In the genomic region with DNA sequence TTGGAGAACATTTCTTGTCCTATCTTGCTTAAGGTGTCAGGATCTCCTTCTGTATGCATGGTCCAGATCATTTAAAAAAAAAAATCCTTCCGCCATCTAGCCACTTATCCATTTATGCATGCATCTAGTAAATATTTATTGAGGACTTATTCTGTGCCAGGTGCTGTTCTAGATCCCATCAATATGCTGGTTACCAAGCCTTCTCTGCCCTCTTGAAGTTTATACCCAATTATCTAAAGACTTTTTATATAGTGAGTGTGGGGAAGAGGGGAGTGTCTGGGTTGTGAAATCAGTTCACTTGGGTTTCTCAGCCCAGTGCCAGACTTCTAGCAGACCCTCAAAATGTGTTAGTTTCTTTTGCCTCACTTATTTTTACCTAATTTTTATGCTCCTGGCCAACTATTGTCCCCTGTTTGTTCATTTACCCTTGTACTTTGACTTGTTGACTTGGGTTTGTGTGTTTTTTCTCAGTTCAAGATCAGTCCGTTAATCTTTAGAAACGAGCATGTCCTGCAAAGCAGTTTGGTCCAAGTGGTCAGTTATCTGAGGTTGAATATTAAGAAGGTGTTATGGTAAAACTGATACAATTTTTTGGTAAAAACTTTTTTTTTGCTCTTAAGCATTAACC, we compare ENCODE assay signal across 16 cellular contexts.
A peak's percentile ranks its signal among the peaks of the same experiment; 100 is the strongest.
DNase-seq lines count a peak whose midpoint lies in the region; ATAC-seq and TF ChIP-seq lines count a peak whose summit lies in the region.
"Had no signal": no experiment of that assay in that cellular context is flagged by ENCODE, and none has a peak within 500 bp of the region (broad histone marks: within the 10 kb centered on the region; RNA-seq: fewer than 3 reads in every experiment).

No MANE protein-coding gene starts in this region.

- WGBS in mammary epithelial cell (ENCODE audit: low coverage, missing lambda C conversion rate), result 97% methylated on average over 3 of the region's 3 CpGs
- 82 to 94% (median 85%) methylated on average over 3 of the region's 3 CpGs for WGBS in psoas muscle, 3 donors

- H3K36me3 ChIP-seq in mammary epithelial cell (ENCODE audit: insufficient read depth, low read length) (no peaks in the 10 kb centered on the region), colonic mucosa (no peaks in the 10 kb centered on the region), psoas muscle (ENCODE audit: insufficient read depth in 1 of 2, low read depth in 1 of 2) (no peaks in the 10 kb centered on the region)
- no peaks in the 10 kb centered on the region for H3K36me3 ChIP-seq in CD4-positive, alpha-beta memory T cell (ENCODE audit: insufficient read depth, low read length)

- in situ Hi-C loops in mammary epithelial cell (cut with MboI; ENCODE audit: low sequenced_read_pairs in 2 of 2), result no loop called here

- H3K27ac Mint-ChIP-seq in MCF 10A (ENCODE audit: low read depth, unreplicated experiment), result peak overlapping the region; percentile 61
- H3K27ac Mint-ChIP-seq in immature natural killer cell, result peak overlapping the region in 5 of 6 donors; percentile 2 to 94 (median 76)
- peak overlapping the region; percentile 63 to 78 for H3K27ac Mint-ChIP-seq in natural killer cell
- peak overlapping the region in 3 of 7 donors; percentile 5 to 20 (median 8) for H3K27ac Mint-ChIP-seq in CD4-positive, alpha-beta memory T cell

- CTCF ChIA-PET in MCF 10A (lab: Yijun Ruan, JAX), result no interaction called here
- CTCF ChIA-PET in mammary epithelial cell (lab: Charles Lee; ENCODE audit: low non-redundant PET), result no interaction called here
- CTCF ChIA-PET in CD4-positive, alpha-beta memory T cell (lab: Charles Lee; ENCODE audit: partially characterized antibody), result no interaction called here

- intact Hi-C loops in MCF 10A (cut with micrococcal nuclease), result no loop called here
- intact Hi-C loops in mammary epithelial cell (cut with micrococcal nuclease), result no loop called here
- intact Hi-C loops in natural killer cell (cut with micrococcal nuclease), result no loop called here
- intact Hi-C loops in colonic mucosa (cut with DNase I), result no loop called here
- intact Hi-C loops in CD4-positive, alpha-beta memory T cell (cut with micrococcal nuclease), result no loop called here
- intact Hi-C loops in psoas muscle (cut with DNase I), result no loop called here

- H3K27me3 Mint-ChIP-seq in MCF 10A (ENCODE audit: insufficient read depth, unreplicated experiment) (no peaks in the 10 kb centered on the region), immature natural killer cell (ENCODE audit: low read depth in 3 of 3) (peaks cover 0 to 7% (median 2%) of the 10 kb centered on the region in 3 donors), natural killer cell (ENCODE audit: low read depth in 2 of 2) (no peaks in the 10 kb centered on the region)
- no peaks in the 10 kb centered on the region for H3K27me3 Mint-ChIP-seq in CD4-positive, alpha-beta memory T cell
- H3K27me3 Mint-ChIP-seq: CD4-positive, alpha-beta T cell had no signal

- no peak overlapping the region for H3K4me2 ChIP-seq in mammary epithelial cell (ENCODE audit: insufficient read depth, low read depth, low read length)
- H3K4me2 ChIP-seq: A549 had no signal

- no peaks in the 10 kb centered on the region for H3K27me3 ChIP-seq in mammary epithelial cell (ENCODE audit: insufficient read depth, low read length)
- no peaks in the 10 kb centered on the region for H3K27me3 ChIP-seq in colonic mucosa
- no peaks in the 10 kb centered on the region for H3K27me3 ChIP-seq in CD4-positive, alpha-beta memory T cell (ENCODE audit: insufficient read depth, low read length)
- no peaks in the 10 kb centered on the region for H3K27me3 ChIP-seq in psoas muscle (ENCODE audit: insufficient read depth in 3 of 3, low read length in 2 of 3)

- ATAC-seq in natural killer cell (no peak), HG03039 (IDR thresholded peaks at IDR 0.05; ENCODE audit: unreplicated experiment) (no peak), psoas muscle (no peak)
- ATAC-seq: A549, Panc1 had no signal

- DNase-seq in MCF 10A (ENCODE audit: unreplicated experiment) (no peak), mammary epithelial cell (no peak), immature natural killer cell (no peak), natural killer cell (no peak), colonic mucosa (no peak), psoas muscle (no peak)
- DNase-seq in CD4-positive, alpha-beta memory T cell, result no peak
- DNase-seq: CD4-positive, alpha-beta T cell; Kasumi-1; NCI-H187 treated with DMSO at 0.1 percent for 48 hours; NCI-H2171; NCI-H774; Right ventricle myocardium superior had no signal

- H3K9ac ChIP-seq in mammary epithelial cell (ENCODE audit: insufficient read depth, low read length) (no peak overlapping the region), colonic mucosa (ENCODE audit: low read depth in 2 of 2, low read length in 2 of 2) (no peak overlapping the region)

- H3K4me1 ChIP-seq in mammary epithelial cell (ENCODE audit: insufficient read depth, low read length) (peaks cover 11% of the 10 kb centered on the region), colonic mucosa (no peaks in the 10 kb centered on the region), psoas muscle (no peaks in the 10 kb centered on the region)
- peaks cover 21% of the 10 kb centered on the region for H3K4me1 ChIP-seq in CD4-positive, alpha-beta memory T cell (ENCODE audit: insufficient read depth, low read length)
- H3K4me1 ChIP-seq: A549 had no signal

- H3K9me3 Mint-ChIP-seq in MCF 10A (ENCODE audit: unreplicated experiment), result no peaks in the 10 kb centered on the region
- no peaks in the 10 kb centered on the region for H3K9me3 Mint-ChIP-seq in immature natural killer cell
- H3K9me3 Mint-ChIP-seq in natural killer cell, result no peaks in the 10 kb centered on the region
- no peaks in the 10 kb centered on the region for H3K9me3 Mint-ChIP-seq in CD4-positive, alpha-beta memory T cell
- H3K9me3 Mint-ChIP-seq: CD4-positive, alpha-beta T cell had no signal

- dilution Hi-C loops in mammary epithelial cell (cut with HindIII; ENCODE audit: low sequenced_read_pairs), result no loop called here

- TF ChIP-seq CTCF in MCF 10A (IDR thresholded peaks at IDR 0.05; ENCODE audit: unreplicated experiment) (no peak), mammary epithelial cell (conservative IDR thresholded peaks at IDR 0.05 in 1 of 2, IDR thresholded peaks at IDR 0.05 in 1 of 2; ENCODE audit: extremely low read depth in 1 of 2, insufficient read depth in 1 of 2, low read depth in 1 of 2, low read length in 2 of 2) (no peak), natural killer cell (IDR thresholded peaks at IDR 0.05) (no peak), colonic mucosa (IDR thresholded peaks at IDR 0.05) (no peak), psoas muscle (IDR thresholded peaks at IDR 0.05) (no peak)

- H3K4me3 Mint-ChIP-seq in MCF 10A (ENCODE audit: unreplicated experiment) (no peak overlapping the region), immature natural killer cell (no peak overlapping the region), natural killer cell (no peak overlapping the region)
- no peak overlapping the region for H3K4me3 Mint-ChIP-seq in CD4-positive, alpha-beta memory T cell
- H3K4me3 Mint-ChIP-seq: CD4-positive, alpha-beta T cell had no signal

- H3K4me3 ChIP-seq in mammary epithelial cell (replicated peaks in 1 of 3; ENCODE audit: insufficient read depth in 1 of 3, low read depth in 2 of 3, low read length in 3 of 3) (no peak overlapping the region), colonic mucosa (no peak overlapping the region), psoas muscle (no peak overlapping the region)
- H3K4me3 ChIP-seq in CD4-positive, alpha-beta memory T cell (ENCODE audit: low read length in 2 of 2), result no peak overlapping the region
- H3K4me3 ChIP-seq: A549 had no signal

- no peak overlapping the region for H3K27ac ChIP-seq in mammary epithelial cell (ENCODE audit: insufficient read depth, low read depth, low read length)
- no peak overlapping the region for H3K27ac ChIP-seq in colonic mucosa
- no peak overlapping the region for H3K27ac ChIP-seq in CD4-positive, alpha-beta memory T cell (ENCODE audit: low read depth, low read length)
- H3K27ac ChIP-seq in psoas muscle, result no peak overlapping the region
- H3K27ac ChIP-seq: A549 had no signal

- no TSS peak for BruUV-seq in MCF 10A (replicated peaks; lab: Mats Ljungman, UMichigan)
- BruUV-seq in mammary epithelial cell (replicated peaks; lab: Mats Ljungman, UMichigan), result no TSS peak

- H3K9me3 ChIP-seq in mammary epithelial cell (replicated peaks; ENCODE audit: insufficient read depth, low read length) (no peaks in the 10 kb centered on the region), colonic mucosa (no peaks in the 10 kb centered on the region), psoas muscle (no peaks in the 10 kb centered on the region)
- no peaks in the 10 kb centered on the region for H3K9me3 ChIP-seq in CD4-positive, alpha-beta memory T cell (ENCODE audit: control insufficient read depth in 1 of 2, low read length in 2 of 2)
- H3K9me3 ChIP-seq: A549 had no signal

- no peak overlapping the region for H2AFZ ChIP-seq in mammary epithelial cell (ENCODE audit: low read depth, low read length)

- POLR2A ChIA-PET in MCF 10A (lab: Yijun Ruan, JAX), result interaction anchor here (0.9 to 1.9 kb wide), 5 partner anchors 16 to 75 kb away, joined by 3 to 9 read pairs (median 4); no protein-coding TSS in a partner anchor
- POLR2A ChIA-PET in CD4-positive, alpha-beta memory T cell (lab: Charles Lee; ENCODE audit: partially characterized antibody), result no interaction called here

- H3K79me2 ChIP-seq in mammary epithelial cell (ENCODE audit: insufficient read depth, low read length), result peaks cover 77% of the 10 kb centered on the region

- H3K4me1 Mint-ChIP-seq in MCF 10A (ENCODE audit: insufficient read depth, unreplicated experiment) (peaks cover 6% of the 10 kb centered on the region), immature natural killer cell (peaks cover 40 to 48% of the 10 kb centered on the region in 2 donors), natural killer cell (peaks cover 32 to 44% of the 10 kb centered on the region in 2 donors)
- H3K4me1 Mint-ChIP-seq in CD4-positive, alpha-beta memory T cell, result peaks cover 29 to 44% (median 33%) of the 10 kb centered on the region in 4 donors

- no peaks in the 10 kb centered on the region for H4K20me1 ChIP-seq in mammary epithelial cell (ENCODE audit: insufficient read depth, low read length)

- H3K36me3 Mint-ChIP-seq in MCF 10A (ENCODE audit: insufficient read depth, unreplicated experiment) (peaks cover 4% of the 10 kb centered on the region), immature natural killer cell (no peaks in the 10 kb centered on the region), natural killer cell (no peaks in the 10 kb centered on the region)
- peaks cover 0 to 1% of the 10 kb centered on the region in 2 donors for H3K36me3 Mint-ChIP-seq in CD4-positive, alpha-beta memory T cell
